Comparison of ENCODE assay signal across 9 cellular contexts in the genomic region with DNA sequence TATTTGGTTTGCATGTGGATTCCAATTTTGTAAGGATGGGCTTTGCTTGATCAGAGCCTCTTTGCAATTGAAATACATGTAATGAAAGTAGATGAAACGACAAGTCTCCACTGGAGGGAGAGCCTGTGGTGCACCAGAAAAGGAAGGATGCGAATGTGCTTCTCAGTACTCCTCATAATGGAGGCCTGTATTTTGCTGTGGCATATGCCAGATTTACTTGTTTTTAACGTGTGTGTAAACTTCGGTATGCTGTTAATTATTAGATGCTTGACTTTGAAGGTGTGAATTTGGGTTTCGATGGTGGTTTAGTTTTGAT. TPM values are rescaled to one million over a fixed set of nuclear protein-coding genes. Genes with fewer than 3 reads are reported as not detected.
DNase-seq lines count a peak whose midpoint lies in the region; ATAC-seq, FAIRE-seq and TF ChIP-seq lines count a peak whose summit lies in the region.
"Had no signal": no experiment of that assay in that cellular context is flagged by ENCODE, and none has a peak within 500 bp of the region (broad histone marks: within the 10 kb centered on the region; RNA-seq: fewer than 3 reads in every experiment).

No MANE protein-coding gene starts in this region.

- H3K4me1 ChIP-seq in astrocyte (ENCODE audit: insufficient read depth, low read length) (peaks cover 20% of the 10 kb centered on the region), kidney (ENCODE audit: control insufficient read depth in 1 of 2, insufficient read depth in 1 of 2, low read depth in 1 of 2, low read length in 2 of 2) (peaks cover 0 to 13% of the 10 kb centered on the region in 2 donors), transverse colon (peaks cover 20 to 60% (median 27%) of the 10 kb centered on the region in 4 donors)

- peak overlapping the region; percentile 94 for H3K4me3 Mint-ChIP-seq in astrocyte (ENCODE audit: unreplicated experiment)

- peak overlapping the region; percentile 96 for H3K4me2 ChIP-seq in astrocyte (ENCODE audit: low read length)

- TF ChIP-seq CTCF in astrocyte (IDR thresholded peaks at IDR 0.05; ENCODE audit: insufficient read depth, low read depth, low read length) (peak; percentile 26), kidney (IDR thresholded peaks at IDR 0.05; ENCODE audit: borderline replicate concordance, extremely low read depth, insufficient read depth) (peak; percentile 16), transverse colon (IDR thresholded peaks at IDR 0.05) (peak; percentile 19 to 41 (median 30))

- peaks cover 13% of the 10 kb centered on the region for H3K36me3 Mint-ChIP-seq in astrocyte (ENCODE audit: low read depth, unreplicated experiment)

- no peaks in the 10 kb centered on the region for H3K27me3 Mint-ChIP-seq in astrocyte (ENCODE audit: low read depth, unreplicated experiment)

- H3K27ac Mint-ChIP-seq in astrocyte (ENCODE audit: unreplicated experiment), result peak overlapping the region; percentile 79

- H2AFZ ChIP-seq in astrocyte (ENCODE audit: low read depth, low read length), result no peak overlapping the region

- FAIRE-seq in astrocyte (lab: Jason Lieb, UNC) (peak; percentile 94), kidney (lab: Jason Lieb, UNC) (no peak)

- H3K36me3 ChIP-seq in astrocyte (ENCODE audit: insufficient read depth, low read length) (peaks cover 3% of the 10 kb centered on the region), kidney (ENCODE audit: control insufficient read depth in 1 of 2, insufficient read depth in 2 of 2, low read length in 2 of 2) (no peaks in the 10 kb centered on the region), transverse colon (no peaks in the 10 kb centered on the region)

- H3K9ac ChIP-seq in astrocyte (ENCODE audit: low read length) (peak overlapping the region; percentile 95), kidney (ENCODE audit: low read length in 2 of 2) (no peak overlapping the region)

- H3K9me3 Mint-ChIP-seq in astrocyte (ENCODE audit: unreplicated experiment), result no peaks in the 10 kb centered on the region

- H3K27ac ChIP-seq in astrocyte (ENCODE audit: low read depth, low read length), result peak overlapping the region; percentile 85
- no peak overlapping the region for H3K27ac ChIP-seq in kidney (ENCODE audit: low read depth in 2 of 2, low read length in 2 of 2)
- H3K27ac ChIP-seq in transverse colon, result peak overlapping the region; percentile 99 to 100 (median 100)
- H3K27ac ChIP-seq: SJSA1 had no signal

- H3K9me3 ChIP-seq in astrocyte (ENCODE audit: insufficient read depth, low read depth, low read length) (no peaks in the 10 kb centered on the region), kidney (ENCODE audit: control insufficient read depth in 1 of 2, low read length in 2 of 2) (no peaks in the 10 kb centered on the region), transverse colon (no peaks in the 10 kb centered on the region)
- H3K9me3 ChIP-seq: SJSA1 had no signal

- 22 to 32% methylated on average over 5 of the region's 5 CpGs for WGBS in transverse colon (ENCODE audit: low coverage in 1 of 2), 2 donors

- peaks cover 58% of the 10 kb centered on the region for H4K20me1 ChIP-seq in astrocyte (ENCODE audit: insufficient read depth, low read length)

- peaks cover 40% of the 10 kb centered on the region for H3K4me1 Mint-ChIP-seq in astrocyte (ENCODE audit: low read depth, unreplicated experiment)

- H3K4me3 ChIP-seq in astrocyte (ENCODE audit: insufficient read depth, low read depth, low read length) (peak overlapping the region; percentile 76), kidney (ENCODE audit: low read length in 2 of 2) (peak overlapping the region in 1 of 2 donors; percentile 65), transverse colon (peak overlapping the region in 1 of 4 donors; percentile 98)

- no peak for TF ChIP-seq POLR2A in transverse colon (IDR thresholded peaks at IDR 0.05)

- peaks cover 77% of the 10 kb centered on the region for H3K79me2 ChIP-seq in astrocyte (ENCODE audit: insufficient read depth, low read length)

- intact Hi-C loops in kidney (cut with DNase I), result no loop called here
- intact Hi-C loops in transverse colon (cut with DNase I; ENCODE audit: low total_unique reads), result no loop called here

- in situ Hi-C loops in transverse colon (cut with MboI; ENCODE audit: low pct_ligation_motif_present in 1 of 4, low pct_unique_long_range_greater_than_20kb in 1 of 4, low sequenced_read_pairs in 3 of 4), result loop anchor here (10.0 to 25.0 kb wide), 4 partner anchors 207 to 293 kb away; no protein-coding TSS in a partner anchor

- DNase-seq in CD1c-positive myeloid dendritic cell (ENCODE audit: extremely low spot score) (peak; percentile 36), NCI-H526 (lab: John Stamatoyannopoulos, UW) (peak; percentile 19 to 48), astrocyte (ENCODE audit: low read depth) (no peak), kidney (no peak), transverse colon (peak; percentile 30), mucosa of gallbladder (ENCODE audit: low spot score) (no peak)

- H3K27me3 ChIP-seq in astrocyte (ENCODE audit: insufficient read depth, low read length), result no peaks in the 10 kb centered on the region
- no peaks in the 10 kb centered on the region for H3K27me3 ChIP-seq in transverse colon
- H3K27me3 ChIP-seq: SJSA1 had no signal

- peak; percentile 47 for ATAC-seq in GM18909 (IDR thresholded peaks at IDR 0.05; ENCODE audit: poor library complexity, unreplicated experiment)
- ATAC-seq in GM21825 (IDR thresholded peaks at IDR 0.05; ENCODE audit: unreplicated experiment), result no peak

- TF ChIP-seq EP300 in transverse colon (IDR thresholded peaks at IDR 0.05; ENCODE audit: low read depth), result no peak

RNA-seq across cellular contexts. Expression of a gene that starts 2.8 kb away (rescaled TPM):
- 50.7 and 52.6 TPM in 2 replicates for total RNA-seq in astrocyte
- 35.4 TPM for total RNA-seq in kidney
- 2.8 TPM for polyA plus RNA-seq in kidney (ENCODE audit: insufficient read depth, low read depth, low replicate concordance)
- 100 to 1,000 TPM in 2 of 4 donors, 10 to 100 TPM in 2; 26.9 to 147 (median 96.6) TPM for total RNA-seq in transverse colon
- total RNA-seq in mucosa of gallbladder, result 67.5 TPM

Comparison
In these comparisons a context has a peak if more than half of its experiments do, and no peak if none do; other contexts are left out.
1. DNase-seq: peak in CD1c-positive myeloid dendritic cell (single experiment), NCI-H526 (2 of 2) and transverse colon (single experiment); none in astrocyte (single experiment), kidney (single experiment) and mucosa of gallbladder (single experiment).
2. H3K27ac ChIP-seq: peak in astrocyte (single experiment) and transverse colon (4 of 4); none in kidney (0 of 2).
3. Peak in every context shown above with its lines, with median percentiles within 50 percentile points of each other: CTCF ChIP-seq.